19 cellular contexts compared by ENCODE assay signal in the genomic region with DNA sequence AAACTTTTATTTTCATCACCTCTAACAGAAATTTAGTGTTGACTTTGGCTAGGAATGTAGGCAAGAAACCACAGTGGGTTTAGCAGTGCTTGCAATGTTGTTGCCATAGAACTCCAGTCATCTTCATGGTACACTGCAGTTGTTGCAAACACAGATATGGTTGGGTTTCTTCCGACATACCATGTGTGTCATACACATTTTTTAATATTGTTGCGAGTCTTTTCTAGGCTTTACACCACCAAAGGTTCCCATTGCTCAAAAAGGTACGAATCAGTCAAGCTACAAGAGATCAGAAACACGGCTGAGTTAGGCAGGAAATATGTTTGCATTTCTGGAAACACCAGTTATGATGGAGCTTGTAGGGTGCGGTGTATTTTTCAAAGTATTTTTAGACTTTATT.
DNase-seq lines count a peak whose midpoint lies in the region; TF ChIP-seq lines count a peak whose summit lies in the region.
"Had no signal": no experiment of that assay in that cellular context is flagged by ENCODE, and none has a peak within 500 bp of the region (broad histone marks: within the 10 kb centered on the region; RNA-seq: fewer than 3 reads in every experiment).

No MANE protein-coding gene starts in this region.

- TF ChIP-seq CTCF in MM.1S (IDR thresholded peaks at IDR 0.05; ENCODE audit: low read length) = no peak
- no peak for TF ChIP-seq CTCF in brain microvascular endothelial cell (IDR thresholded peaks at IDR 0.05; ENCODE audit: low read depth, low read length, missing control alignments)
- no peak for TF ChIP-seq CTCF in spleen (IDR thresholded peaks at IDR 0.05 in 8 of 11, conservative IDR thresholded peaks at IDR 0.05 in 3 of 11)

- H3K9ac ChIP-seq in MM.1S (ENCODE audit: low read length) = peak overlapping the region; percentile 77

- H3K9me2 ChIP-seq in MM.1S (replicated peaks; ENCODE audit: insufficient read depth, low read length) = no peaks in the 10 kb centered on the region

- H3K27ac ChIP-seq in MM.1S (ENCODE audit: low read length) (peak overlapping the region; percentile 96), brain microvascular endothelial cell (no peak overlapping the region), thymus (ENCODE audit: low read depth) (peak overlapping the region; percentile 46), spleen (peak overlapping the region in 2 of 8 donors; percentile 55 to 61)
- H3K27ac ChIP-seq: body of pancreas, C4-2B, dorsolateral prefrontal cortex, pancreas had no signal

- peak; percentile 70 for DNase-seq in MM.1S
- DNase-seq in brain microvascular endothelial cell = peak; percentile 80
- DNase-seq in glomerular visceral epithelial cell (ENCODE audit: extremely low spot score) = peak; percentile 67
- no peak for DNase-seq in spleen
- DNase-seq in HT-29 (ENCODE audit: low spot score) = no peak
- no peak for DNase-seq in NCI-H82 treated with DMSO at 0.1 percent for 48 hours (lab: John Stamatoyannopoulos, UW; ENCODE audit: unreplicated experiment)
- DNase-seq: activated CD4-positive, alpha-beta T cell treated with anti-CD3 and anti-CD28 coated beads, Interleukin-2, amount 50 U/mL, for 1 hour; body of pancreas; DMS 273 treated with DMSO at 0.1 percent for 48 hours; dorsolateral prefrontal cortex; erythroblast; GF-D8; head of caudate nucleus; naive thymus-derived CD4-positive, alpha-beta T cell; NCI-H1436 treated with DMSO at 0.1 percent for 48 hours; pancreas; stimulated activated CD4-positive, alpha-beta T cell treated with anti-CD3 and anti-CD28 coated beads, Interleukin-4, amount 100 ng/mL, for 1 hour had no signal

- in situ Hi-C loops in brain microvascular endothelial cell (cut with HindIII; ENCODE audit: low pct_ligation_motif_present, low sequenced_read_pairs) = no loop called here

- H3K4me1 ChIP-seq in MM.1S (ENCODE audit: low read length) (peaks cover 58% of the 10 kb centered on the region), thymus (ENCODE audit: control insufficient read depth, insufficient read depth, low read length) (no peaks in the 10 kb centered on the region), spleen (no peaks in the 10 kb centered on the region)
- H3K4me1 ChIP-seq: body of pancreas, pancreas had no signal

- H4K20me1 ChIP-seq in MM.1S (ENCODE audit: insufficient read depth, low read length) = no peaks in the 10 kb centered on the region

- H2AFZ ChIP-seq in MM.1S (ENCODE audit: low read length) = 0 out of 2 replicates have a peak overlapping the region, but pooled peaks have one; percentile 0

- H3K27me3 ChIP-seq in MM.1S (replicated peaks; ENCODE audit: insufficient read depth, low read length) (no peaks in the 10 kb centered on the region), brain microvascular endothelial cell (replicated peaks) (no peaks in the 10 kb centered on the region), thymus (ENCODE audit: control insufficient read depth, insufficient read depth) (no peaks in the 10 kb centered on the region), spleen (replicated peaks in 1 of 7) (peaks cover 0 to 20% (median 0%) of the 10 kb centered on the region in 7 donors)
- H3K27me3 ChIP-seq: body of pancreas, dorsolateral prefrontal cortex, pancreas had no signal

- WGBS in thymus = 79% methylated on average over 5 of the region's 5 CpGs
- WGBS in spleen, 5 donors = 72 to 79% (median 76%) methylated on average over 5 of the region's 5 CpGs

- no peak overlapping the region; the same call in 1 of the 2 replicates for H3K4me3 ChIP-seq in MM.1S (ENCODE audit: low read length)
- no peak overlapping the region for H3K4me3 ChIP-seq in brain microvascular endothelial cell (ENCODE audit: low read depth, low read length)
- no peak overlapping the region for H3K4me3 ChIP-seq in thymus (ENCODE audit: low read length)
- H3K4me3 ChIP-seq in spleen = no peak overlapping the region
- H3K4me3 ChIP-seq: body of pancreas, dorsolateral prefrontal cortex, pancreas had no signal

- intact Hi-C loops in spleen (cut with DNase I; ENCODE audit: low total_unique reads) = no loop called here

- H3K9me3 ChIP-seq in MM.1S (replicated peaks; ENCODE audit: insufficient read depth, low read length) = no peaks in the 10 kb centered on the region
- no peaks in the 10 kb centered on the region for H3K9me3 ChIP-seq in thymus (ENCODE audit: control insufficient read depth)
- H3K9me3 ChIP-seq in spleen = no peaks in the 10 kb centered on the region
- H3K9me3 ChIP-seq: body of pancreas, pancreas had no signal

- H3K4me2 ChIP-seq in MM.1S (ENCODE audit: low read depth, low read length) = peak overlapping the region; percentile 60

- H3F3A ChIP-seq in MM.1S (ENCODE audit: insufficient read depth, low read length) = peaks cover 41% of the 10 kb centered on the region

- no peaks in the 10 kb centered on the region for H3K79me2 ChIP-seq in MM.1S (ENCODE audit: low read length)

- TF ChIP-seq POLR2A in spleen (IDR thresholded peaks at IDR 0.05) = no peak

- H3K36me3 ChIP-seq in MM.1S (replicated peaks; ENCODE audit: insufficient read depth, low read length) (no peaks in the 10 kb centered on the region), brain microvascular endothelial cell (replicated peaks) (no peaks in the 10 kb centered on the region), thymus (ENCODE audit: control insufficient read depth, insufficient read depth) (no peaks in the 10 kb centered on the region), spleen (no peaks in the 10 kb centered on the region)
- H3K36me3 ChIP-seq: pancreas had no signal

Comparison
In these comparisons a context has a peak if more than half of its experiments do, and no peak if none do; other contexts are left out.
1. DNase-seq: peak in MM.1S (single experiment), brain microvascular endothelial cell (single experiment) and glomerular visceral epithelial cell (single experiment); none in spleen (single experiment), HT-29 (single experiment) and NCI-H82 treated with DMSO at 0.1 percent for 48 hours (single experiment).